10 cellular contexts compared by ENCODE assay signal in the genomic region with DNA sequence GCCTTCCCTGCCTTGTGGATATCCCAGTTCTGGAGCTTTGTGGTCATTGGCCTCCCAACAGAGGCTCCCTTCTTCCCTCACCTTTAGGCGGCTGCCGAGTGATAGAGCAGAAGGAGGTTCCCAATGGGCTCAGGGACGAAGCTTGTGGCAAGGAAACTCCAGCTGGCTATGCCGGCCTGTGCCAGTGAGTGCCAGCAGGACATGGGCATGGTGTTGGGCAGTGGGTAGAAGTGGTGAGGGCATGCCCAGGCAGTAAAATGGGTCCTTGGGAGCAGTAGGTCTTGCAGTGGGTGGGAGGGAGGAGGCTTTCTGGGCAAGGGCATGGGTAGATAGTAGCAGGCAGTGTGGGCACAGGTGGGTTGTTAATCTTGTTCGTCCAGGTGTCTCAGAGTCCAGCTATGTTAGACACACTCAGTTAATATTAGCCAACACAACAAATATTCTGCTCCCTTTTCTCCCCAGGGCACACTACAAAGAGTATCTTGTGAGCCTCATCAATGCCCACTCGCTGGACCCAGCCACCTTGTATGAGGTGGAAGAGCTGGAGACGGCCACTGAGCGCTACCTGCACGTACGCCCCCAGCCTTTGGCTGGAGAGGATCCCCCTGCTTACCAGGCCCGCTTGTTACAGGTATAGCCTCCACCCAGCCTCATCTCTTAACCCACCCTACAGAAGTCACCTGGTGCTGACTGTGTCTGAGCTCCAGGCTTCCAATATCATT. TPM values are rescaled to one million over a fixed set of nuclear protein-coding genes. Genes with fewer than 3 reads are reported as not detected.
DNase-seq lines count a peak whose midpoint lies in the region; ATAC-seq and TF ChIP-seq lines count a peak whose summit lies in the region.
"Had no signal": no experiment of that assay in that cellular context is flagged by ENCODE, and none has a peak within 500 bp of the region (broad histone marks: within the 10 kb centered on the region; RNA-seq: fewer than 3 reads in every experiment).

No MANE protein-coding gene starts in this region.

- 81 to 84% methylated on average over 7 to 9 of the region's 11 CpGs for WGBS in esophagus squamous epithelium, 2 donors

- H3K36me3 Mint-ChIP-seq in CD8-positive, alpha-beta T cell, result peaks cover 83% of the 10 kb centered on the region

- H3K4me1 Mint-ChIP-seq in CD8-positive, alpha-beta T cell (ENCODE audit: low read depth), result peaks cover 42% of the 10 kb centered on the region

- no peak overlapping the region for H3K4me3 ChIP-seq in CD8-positive, alpha-beta T cell (ENCODE audit: low read depth, low read length)
- H3K4me3 ChIP-seq in RWPE2 (ENCODE audit: severe bottlenecking), result no peak overlapping the region
- no peak overlapping the region for H3K4me3 ChIP-seq in esophagus squamous epithelium
- no peak overlapping the region for H3K4me3 ChIP-seq in skin epidermis
- H3K4me3 ChIP-seq: adrenal gland had no signal

- CTCF ChIA-PET in CD8-positive, alpha-beta T cell (lab: Charles Lee), result interaction anchor here (0.7 to 4.0 kb wide), 25 partner anchors 8 to 148 kb away, joined by 3 to 55 read pairs (median 10); partner anchors contain the start of genes CIDEB, DCAF11, EMC9 and IPO4

- H3K27me3 Mint-ChIP-seq in CD8-positive, alpha-beta T cell (ENCODE audit: low read depth), result no peaks in the 10 kb centered on the region

- H3K9me3 Mint-ChIP-seq in CD8-positive, alpha-beta T cell, result no peaks in the 10 kb centered on the region

- no peak for DNase-seq in CD8-positive, alpha-beta T cell
- DNase-seq in RWPE2 (ENCODE audit: low spot score) (no peak), esophagus squamous epithelium (lab: John Stamatoyannopoulos, UW) (no peak), DMS79 (lab: John Stamatoyannopoulos, UW) (no peak), hypothalamus (lab: John Stamatoyannopoulos, UW) (no peak), NCI-H146 treated with DMSO at 0.1 percent for 48 hours (lab: John Stamatoyannopoulos, UW; ENCODE audit: unreplicated experiment) (no peak), erythroblast (lab: John Stamatoyannopoulos, UW) (no peak)
- DNase-seq: adrenal gland, NCI-H526 treated with DMSO at 0.1 percent for 48 hours had no signal

- no peaks in the 10 kb centered on the region for H3K9me3 ChIP-seq in CD8-positive, alpha-beta T cell (ENCODE audit: low read length)
- H3K9me3 ChIP-seq in RWPE2 (ENCODE audit: severe bottlenecking), result no peaks in the 10 kb centered on the region
- H3K9me3 ChIP-seq in esophagus squamous epithelium, result no peaks in the 10 kb centered on the region
- H3K9me3 ChIP-seq: adrenal gland had no signal

- H3K4me1 ChIP-seq in CD8-positive, alpha-beta T cell (ENCODE audit: insufficient read depth, low read length), result peaks cover 39% of the 10 kb centered on the region
- H3K4me1 ChIP-seq in RWPE2 (ENCODE audit: insufficient read depth, poor library complexity, severe bottlenecking) (peaks cover 3% of the 10 kb centered on the region), esophagus squamous epithelium (peaks cover 21 to 60% (median 34%) of the 10 kb centered on the region in 3 donors)

- peak overlapping the region; percentile 99 for H3K27ac Mint-ChIP-seq in CD8-positive, alpha-beta T cell

- H3K36me3 ChIP-seq in CD8-positive, alpha-beta T cell (ENCODE audit: insufficient read depth, low read length), result peaks cover 54% of the 10 kb centered on the region
- H3K36me3 ChIP-seq in RWPE2 (ENCODE audit: low read depth) (peaks cover 74% of the 10 kb centered on the region), esophagus squamous epithelium (peaks cover 49 to 83% (median 52%) of the 10 kb centered on the region in 3 donors)

- no peak overlapping the region for H3K4me3 Mint-ChIP-seq in CD8-positive, alpha-beta T cell

- POLR2A ChIA-PET in CD8-positive, alpha-beta T cell (lab: Charles Lee), result interaction anchor here (1.0 to 3.8 kb wide), 7 partner anchors 9 to 111 kb away, joined by 3 to 30 read pairs (median 10); partner anchors contain the start of genes DCAF11, IPO4, NRL and PSME2

- no peak for TF ChIP-seq CTCF in CD8-positive, alpha-beta T cell (IDR thresholded peaks at IDR 0.05)
- TF ChIP-seq CTCF in RWPE2 (IDR thresholded peaks at IDR 0.05; ENCODE audit: poor library complexity, severe bottlenecking), result no peak
- TF ChIP-seq CTCF in esophagus squamous epithelium (IDR thresholded peaks at IDR 0.05), result no peak

- ATAC-seq in CD8-positive, alpha-beta T cell, result no peak
- ATAC-seq in RWPE2 (ENCODE audit: low read depth), result no peak

- TF ChIP-seq POLR2A in esophagus squamous epithelium (IDR thresholded peaks at IDR 0.05), result no peak
- TF ChIP-seq POLR2A in erythroblast (IDR thresholded peaks at IDR 0.05; ENCODE audit: low read length), result no peak

- peak overlapping the region; percentile 47 for H3K27ac ChIP-seq in CD8-positive, alpha-beta T cell (ENCODE audit: low read depth, low read length)
- H3K27ac ChIP-seq in RWPE2 (ENCODE audit: poor library complexity, severe bottlenecking), result peak overlapping the region; percentile 71
- H3K27ac ChIP-seq in esophagus squamous epithelium, result peak overlapping the region; percentile 92 to 98 (median 97)
- H3K27ac ChIP-seq in skin epidermis, result peak overlapping the region in 20 of 21 experiments; percentile 50 to 100 (median 98)

- no peaks in the 10 kb centered on the region for H3K27me3 ChIP-seq in CD8-positive, alpha-beta T cell (ENCODE audit: insufficient read depth, low read length)
- H3K27me3 ChIP-seq in RWPE2 (ENCODE audit: insufficient read depth, poor library complexity, severe bottlenecking) (no peaks in the 10 kb centered on the region), esophagus squamous epithelium (no peaks in the 10 kb centered on the region)
- H3K27me3 ChIP-seq: adrenal gland had no signal

- intact Hi-C loops in CD8-positive, alpha-beta T cell (cut with DNase I, micrococcal nuclease), result loop anchor here (2.0 to 5.0 kb wide), 5 partner anchors 53 to 153 kb away; partner anchors contain the start of genes CHMP4A (in 1 of the 2), PCK2 (in 1 of the 2) and RABGGTA (in 1 of the 2)
- intact Hi-C loops in esophagus squamous epithelium (cut with DNase I), result no loop called here

RNA-seq across cellular contexts. Expression of gene IRF9, which starts 1.1 kb away (rescaled TPM):
- 100 to 1,000 TPM; 270 to 307 TPM for total RNA-seq in CD8-positive, alpha-beta T cell
- 10 to 100 TPM; 21.9 to 52.2 (median 45.9) TPM for total RNA-seq in esophagus squamous epithelium

RNA-seq across cellular contexts. Expression of gene REC8, which starts 11.9 kb away (rescaled TPM):
- 100 to 1,000 TPM; 131 to 144 TPM for total RNA-seq in CD8-positive, alpha-beta T cell
- total RNA-seq in esophagus squamous epithelium, result 1 to 10 TPM in 3 of 4 donors, under 1 TPM in 1; 0.47 to 7.4 (median 3.0) TPM

RNA-seq across cellular contexts. Expression of gene RNF31, which starts 12.6 kb away (rescaled TPM):
- 10 to 100 TPM; 45.4 to 51.7 TPM for total RNA-seq in CD8-positive, alpha-beta T cell
- total RNA-seq in esophagus squamous epithelium, result 10 to 100 TPM; 26.8 to 35.6 (median 32.4) TPM

RNA-seq across cellular contexts. Expression of gene PSME2, which starts 13.5 kb away (rescaled TPM):
- total RNA-seq in CD8-positive, alpha-beta T cell, result 10 to 100 TPM; 90.1 to 91.0 TPM
- total RNA-seq in esophagus squamous epithelium, result 100 to 1,000 TPM in 1 of 4 donors, 10 to 100 TPM in 3; 44.4 to 110 (median 77.2) TPM

RNA-seq across cellular contexts. Expression of gene EMC9, which starts 18.5 kb away (rescaled TPM):
- 10 to 100 TPM in 1 of 2 experiments, 1 to 10 TPM in 1; 7.8 to 10.4 TPM for total RNA-seq in CD8-positive, alpha-beta T cell
- 10 to 100 TPM in 3 of 4 donors, 1 to 10 TPM in 1; 6.0 to 12.1 (median 10.9) TPM for total RNA-seq in esophagus squamous epithelium

Comparison
In these comparisons a context has a peak if more than half of its experiments do, and no peak if none do; other contexts are left out.
1. H3K27ac ChIP-seq: peak in every context shown above with its lines; median percentile 98 in skin epidermis; 97 in esophagus squamous epithelium; 71 in RWPE2; 47 in CD8-positive, alpha-beta T cell.
2. RNA of gene IRF9, which starts 1.1 kb away (total RNA-seq): 270 to 307 TPM in CD8-positive, alpha-beta T cell; 21.9 to 52.2 TPM in esophagus squamous epithelium; every median in the first group is over 4 times any median in the second.
3. RNA of gene REC8, which starts 11.9 kb away (total RNA-seq): 131 to 144 TPM in CD8-positive, alpha-beta T cell; 0.47 to 7.4 TPM in esophagus squamous epithelium; every median in the first group is over 10 times any median in the second.